Comparison of ENCODE assay signal across 8 cellular contexts in the genomic region with DNA sequence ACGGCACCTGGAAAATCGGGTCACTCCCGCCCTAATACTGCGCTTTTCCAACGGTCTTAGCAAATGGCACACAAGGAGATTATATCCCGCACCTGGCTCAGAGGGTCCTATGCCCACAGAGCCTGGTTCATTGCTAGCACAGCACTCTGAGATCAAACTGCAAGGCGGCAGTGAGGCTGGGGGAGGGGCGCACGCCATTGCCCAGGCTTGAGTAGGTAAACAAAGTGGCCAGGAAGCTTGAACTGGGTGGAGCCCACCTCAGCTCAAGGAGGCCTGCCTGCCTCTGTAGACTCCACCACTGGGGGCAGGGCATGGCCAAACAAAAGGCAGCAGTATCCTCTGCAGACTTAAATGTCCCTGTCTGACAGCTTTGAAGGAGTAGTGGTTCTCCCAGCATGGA. TPM values are rescaled to one million over a fixed set of nuclear protein-coding genes. Genes with fewer than 3 reads are reported as not detected.
"Had no signal": no experiment of that assay in that cellular context is flagged by ENCODE, and none has a peak within 500 bp of the region (broad histone marks: within the 10 kb centered on the region; RNA-seq: fewer than 3 reads in every experiment).

No MANE protein-coding gene starts in this region.

RNA-seq across cellular contexts. Expression of a gene that starts 11.0 kb away (rescaled TPM):
- total RNA-seq: activated CD4-positive, alpha-beta memory T cell treated with anti-CD3 and anti-CD28 coated beads for 36 hours; activated CD4-positive, alpha-beta memory T cell treated with anti-CD3 and anti-CD28 coated beads, Interleukin-2, amount 10 ng/mL, durations not matched to agents 7 days and 5 days; activated CD4-positive, alpha-beta T cell treated with anti-CD3 and anti-CD28 coated beads for 36 hours; activated CD4-positive, alpha-beta T cell treated with anti-CD3 and anti-CD28 coated beads, Interleukin-2, amount 10 ng/mL, durations not matched to agents 24 days and 14 days; activated CD4-positive, alpha-beta T cell treated with anti-CD3 and anti-CD28 coated beads, Interleukin-2, amount 10 ng/mL, durations not matched to agents 7 days and 5 days; activated CD8-positive, alpha-beta memory T cell treated with anti-CD3 and anti-CD28 coated beads for 36 hours; activated CD8-positive, alpha-beta memory T cell treated with anti-CD3 and anti-CD28 coated beads, Interleukin-2, amount 10 ng/mL, durations not matched to agents 7 days and 5 days; activated CD8-positive, alpha-beta T cell treated with anti-CD3 and anti-CD28 coated beads, Interleukin-2, amount 10 ng/mL, durations not matched to agents 7 days and 5 days had no signal
